In genomic region chr21:44318489-44319285, GRCh38 we compare ENCODE assay signal across 26 cellular contexts. TPM values are rescaled to one million over a fixed set of nuclear protein-coding genes. Genes with fewer than 3 reads are reported as not detected.
"Had no signal": no experiment of that assay in that cellular context is flagged by ENCODE, and none has a peak within 500 bp of the region (broad histone marks: within the 10 kb centered on the region; RNA-seq: fewer than 3 reads in every experiment).

No MANE protein-coding gene starts in this region.

- H3K4me3 Mint-ChIP-seq: activated CD4-positive, alpha-beta memory T cell treated with anti-CD3 and anti-CD28 coated beads for 36 hours; activated CD8-positive, alpha-beta memory T cell treated with anti-CD3 and anti-CD28 coated beads, Interleukin-2, amount 10 ng/mL, durations not matched to agents 7 days and 5 days; activated naive CD8-positive, alpha-beta T cell; naive thymus-derived CD8-positive, alpha-beta T cell; neural progenitor cell; stimulated activated naive B cell treated with anti-CD40 and anti-IgM and Interleukin-4, amounts not matched to agents 10 μg/mL and 1 μg/mL and 100 μg/mL, for 72 hours had no signal

- H2AFZ ChIP-seq: neural progenitor cell had no signal

- H3K36me3 ChIP-seq: neural progenitor cell had no signal

- H3K9ac ChIP-seq: neural progenitor cell had no signal

- H3K27me3 ChIP-seq: colonic mucosa, esophagus muscularis mucosa, left lung, neural progenitor cell, sigmoid colon, upper lobe of left lung had no signal

- H3K27ac Mint-ChIP-seq: activated CD4-positive, alpha-beta memory T cell treated with anti-CD3 and anti-CD28 coated beads for 36 hours; activated CD8-positive, alpha-beta memory T cell treated with anti-CD3 and anti-CD28 coated beads, Interleukin-2, amount 10 ng/mL, durations not matched to agents 7 days and 5 days; activated naive CD8-positive, alpha-beta T cell; naive thymus-derived CD8-positive, alpha-beta T cell; neural progenitor cell had no signal

- H3K27ac ChIP-seq: colonic mucosa, esophagus muscularis mucosa, left lung, neural progenitor cell, sigmoid colon, upper lobe of left lung had no signal

- DNase-seq: activated CD4-positive, alpha-beta memory T cell treated with anti-CD3 and anti-CD28 coated beads for 36 hours; activated CD4-positive, alpha-beta T cell treated with anti-CD3 and anti-CD28 coated beads for 48 hours; activated CD8-positive, alpha-beta memory T cell treated with anti-CD3 and anti-CD28 coated beads, Interleukin-2, amount 10 ng/mL, durations not matched to agents 7 days and 5 days; activated gamma-delta T cell treated with Interleukin-2 at 50 U/mL for 16 hours; activated T-cell treated with anti-CD3 and anti-CD28 coated beads for 4 hours; colonic mucosa; hippocampal formation; kidney glomerular epithelial cell; naive thymus-derived CD8-positive, alpha-beta T cell; sigmoid colon; stimulated activated CD4-positive, alpha-beta T cell treated with anti-CD3 and anti-CD28 coated beads, Interleukin-15, amount 100 ng/mL, for 24 hours; stimulated activated naive B cell treated with anti-CD40 and anti-IgM and Interleukin-4, amounts not matched to agents 10 μg/mL and 1 μg/mL and 100 μg/mL, for 72 hours had no signal

- H3K27me3 Mint-ChIP-seq: activated CD4-positive, alpha-beta memory T cell treated with anti-CD3 and anti-CD28 coated beads for 36 hours; activated CD8-positive, alpha-beta memory T cell treated with anti-CD3 and anti-CD28 coated beads, Interleukin-2, amount 10 ng/mL, durations not matched to agents 7 days and 5 days; activated naive CD8-positive, alpha-beta T cell; naive thymus-derived CD8-positive, alpha-beta T cell; stimulated activated naive B cell treated with anti-CD40 and anti-IgM and Interleukin-4, amounts not matched to agents 10 μg/mL and 1 μg/mL and 100 μg/mL, for 72 hours had no signal

- H3K9me3 Mint-ChIP-seq: activated CD4-positive, alpha-beta memory T cell treated with anti-CD3 and anti-CD28 coated beads for 36 hours; naive thymus-derived CD8-positive, alpha-beta T cell; neural progenitor cell; stimulated activated naive B cell treated with anti-CD40 and anti-IgM and Interleukin-4, amounts not matched to agents 10 μg/mL and 1 μg/mL and 100 μg/mL, for 72 hours had no signal

- H3K4me2 ChIP-seq: neural progenitor cell, smooth muscle cell had no signal

- H3K4me1 ChIP-seq: colonic mucosa, esophagus muscularis mucosa, left lung, neural progenitor cell, sigmoid colon, upper lobe of left lung had no signal

- H3K4me1 Mint-ChIP-seq: activated CD8-positive, alpha-beta memory T cell treated with anti-CD3 and anti-CD28 coated beads, Interleukin-2, amount 10 ng/mL, durations not matched to agents 7 days and 5 days; naive thymus-derived CD8-positive, alpha-beta T cell; neural progenitor cell; stimulated activated naive B cell treated with anti-CD40 and anti-IgM and Interleukin-4, amounts not matched to agents 10 μg/mL and 1 μg/mL and 100 μg/mL, for 72 hours had no signal

- H3K36me3 Mint-ChIP-seq: activated naive CD8-positive, alpha-beta T cell had no signal

- H3K4me3 ChIP-seq: colonic mucosa, esophagus muscularis mucosa, left lung, neural progenitor cell, sigmoid colon, smooth muscle cell, upper lobe of left lung had no signal

- H3K9me3 ChIP-seq: colonic mucosa, esophagus muscularis mucosa, left lung, sigmoid colon, upper lobe of left lung had no signal

- ATAC-seq: activated CD8-positive, alpha-beta memory T cell treated with anti-CD3 and anti-CD28 coated beads, Interleukin-2, amount 10 ng/mL, durations not matched to agents 7 days and 5 days; left lung; naive thymus-derived CD8-positive, alpha-beta T cell; SK-N-SH treated with all-trans-retinoic acid at 6 μM for 48 hours; stimulated activated naive B cell treated with anti-CD40 and anti-IgM and Interleukin-4, amounts not matched to agents 10 μg/mL and 1 μg/mL and 100 μg/mL, for 72 hours had no signal

RNA-seq across cellular contexts. Expression of gene AIRE, which starts 33.0 kb away (rescaled TPM):
- total RNA-seq: activated CD4-positive, alpha-beta memory T cell treated with anti-CD3 and anti-CD28 coated beads for 36 hours; bronchial epithelial cell; esophagus muscularis mucosa; lung microvascular endothelial cell; naive thymus-derived CD8-positive, alpha-beta T cell; osteoblast; posterior vena cava; renal cortical epithelial cell; sigmoid colon; upper lobe of left lung had no signal

RNA-seq across cellular contexts. Expression of gene TRPM2, which starts 34.7 kb away (rescaled TPM):
- polyA plus RNA-seq: smooth muscle cell had no signal

RNA-seq across cellular contexts. Expression of gene DNMT3L, which starts 57.0 kb away (rescaled TPM):
- total RNA-seq: activated CD4-positive, alpha-beta memory T cell treated with anti-CD3 and anti-CD28 coated beads for 36 hours; activated CD8-positive, alpha-beta memory T cell treated with anti-CD3 and anti-CD28 coated beads, Interleukin-2, amount 10 ng/mL, durations not matched to agents 7 days and 5 days; bronchial epithelial cell; colonic mucosa; esophagus muscularis mucosa; frontal cortex; left lung; lung microvascular endothelial cell; naive thymus-derived CD8-positive, alpha-beta T cell; osteoblast; posterior vena cava; renal cortical epithelial cell; sigmoid colon; smooth muscle cell; T-helper 2 cell treated with Interferon-gamma antibody and Interleukin-4, amounts not matched to agents 100 ng/mL and 5 ng/mL, for 36 hours; upper lobe of left lung had no signal
- polyA plus RNA-seq: naive thymus-derived CD8-positive, alpha-beta T cell; sigmoid colon; smooth muscle cell had no signal
